Comparison of ENCODE assay signal across 17 cellular contexts in the genomic region with DNA sequence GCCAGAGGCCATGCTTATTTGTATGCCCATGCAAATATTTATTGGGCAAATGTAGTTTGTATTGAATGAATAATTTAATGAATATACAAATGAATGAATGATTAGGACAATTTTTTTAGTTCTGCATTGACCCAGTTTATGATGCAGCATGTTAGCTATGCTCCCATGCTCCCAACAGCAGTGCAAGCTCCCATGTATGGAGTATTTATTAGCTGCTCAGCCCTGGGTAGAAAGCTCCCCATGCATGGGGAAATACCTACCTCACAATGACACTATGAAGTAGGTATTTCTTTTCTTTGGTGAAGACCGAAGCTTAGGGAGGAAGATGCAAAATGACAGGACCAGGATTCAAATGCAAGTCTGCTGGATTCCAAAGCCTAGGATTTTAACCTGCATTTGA.
"Had no signal": no experiment of that assay in that cellular context is flagged by ENCODE, and none has a peak within 500 bp of the region (broad histone marks: within the 10 kb centered on the region; RNA-seq: fewer than 3 reads in every experiment).

No MANE protein-coding gene starts in this region.

- ATAC-seq: stimulated activated naive B cell treated with anti-CD40 and anti-IgM and Interleukin-4, amounts not matched to agents 10 μg/mL and 1 μg/mL and 100 μg/mL, for 72 hours had no signal

- H3K4me1 ChIP-seq: colonic mucosa, esophagus muscularis mucosa, tibial artery had no signal

- H3K4me3 ChIP-seq: colonic mucosa, esophagus muscularis mucosa, ovary, tibial artery had no signal

- H3K27me3 ChIP-seq: colonic mucosa, esophagus muscularis mucosa, ovary, tibial artery had no signal

- DNase-seq: activated CD4-positive, alpha-beta memory T cell treated with anti-CD3 and anti-CD28 coated beads, Interleukin-2, amount 10 ng/mL, durations not matched to agents 7 days and 5 days; activated CD4-positive, alpha-beta T cell treated with anti-CD3 and anti-CD28 coated beads for 4 hours; activated effector memory CD4-positive, alpha-beta T cell treated with Interleukin-2 at 50 U/mL for 16 hours; activated T-cell treated with anti-CD3 and anti-CD28 coated beads, Interleukin-2, amount 50 U/mL, for 24 hours; central memory CD4-positive, alpha-beta T cell; colonic mucosa; head of caudate nucleus; mammary epithelial cell; naive B cell; stimulated activated CD4-positive, alpha-beta T cell treated with anti-CD3 and anti-CD28 coated beads, Interleukin-4, amount 100 ng/mL, for 1 hour; stimulated activated naive B cell treated with anti-CD40 and anti-IgM and Interleukin-4, amounts not matched to agents 10 μg/mL and 1 μg/mL and 100 μg/mL, for 72 hours; tibial artery; WERI-Rb-1 had no signal

- H3K27ac Mint-ChIP-seq: activated CD4-positive, alpha-beta memory T cell treated with anti-CD3 and anti-CD28 coated beads, Interleukin-2, amount 10 ng/mL, durations not matched to agents 7 days and 5 days; activated naive CD4-positive, alpha-beta T cell treated with anti-CD3 and anti-CD28 coated beads, Interleukin-2, amount 50 U/mL, for 24 hours; activated T-cell treated with anti-CD3 and anti-CD28 coated beads, Interleukin-2, amount 50 U/mL, for 24 hours; naive B cell; stimulated activated naive B cell treated with anti-CD40 and anti-IgM and Interleukin-4, amounts not matched to agents 10 μg/mL and 1 μg/mL and 100 μg/mL, for 72 hours had no signal

- H3K9me3 Mint-ChIP-seq: activated naive CD4-positive, alpha-beta T cell treated with anti-CD3 and anti-CD28 coated beads, Interleukin-2, amount 50 U/mL, for 24 hours had no signal

- H3K4me3 Mint-ChIP-seq: activated CD4-positive, alpha-beta memory T cell treated with anti-CD3 and anti-CD28 coated beads, Interleukin-2, amount 10 ng/mL, durations not matched to agents 7 days and 5 days; activated naive CD4-positive, alpha-beta T cell treated with anti-CD3 and anti-CD28 coated beads, Interleukin-2, amount 50 U/mL, for 24 hours; activated T-cell treated with anti-CD3 and anti-CD28 coated beads, Interleukin-2, amount 50 U/mL, for 24 hours; brain; naive B cell; stimulated activated naive B cell treated with anti-CD40 and anti-IgM and Interleukin-4, amounts not matched to agents 10 μg/mL and 1 μg/mL and 100 μg/mL, for 72 hours had no signal

- H3K27ac ChIP-seq: colonic mucosa, esophagus muscularis mucosa, ovary, tibial artery, WERI-Rb-1 had no signal

- H3K27me3 Mint-ChIP-seq: brain; stimulated activated naive B cell treated with anti-CD40 and anti-IgM and Interleukin-4, amounts not matched to agents 10 μg/mL and 1 μg/mL and 100 μg/mL, for 72 hours had no signal

- H3K36me3 ChIP-seq: colonic mucosa, esophagus muscularis mucosa, ovary, tibial artery, WERI-Rb-1 had no signal

- H3K9me3 ChIP-seq: colonic mucosa, ovary, tibial artery had no signal

- H3K4me1 Mint-ChIP-seq: activated CD4-positive, alpha-beta memory T cell treated with anti-CD3 and anti-CD28 coated beads, Interleukin-2, amount 10 ng/mL, durations not matched to agents 7 days and 5 days; activated naive CD4-positive, alpha-beta T cell treated with anti-CD3 and anti-CD28 coated beads, Interleukin-2, amount 50 U/mL, for 24 hours; naive B cell; stimulated activated naive B cell treated with anti-CD40 and anti-IgM and Interleukin-4, amounts not matched to agents 10 μg/mL and 1 μg/mL and 100 μg/mL, for 72 hours had no signal
